ENCODE assay signal across 30 cellular contexts in the genomic region with DNA sequence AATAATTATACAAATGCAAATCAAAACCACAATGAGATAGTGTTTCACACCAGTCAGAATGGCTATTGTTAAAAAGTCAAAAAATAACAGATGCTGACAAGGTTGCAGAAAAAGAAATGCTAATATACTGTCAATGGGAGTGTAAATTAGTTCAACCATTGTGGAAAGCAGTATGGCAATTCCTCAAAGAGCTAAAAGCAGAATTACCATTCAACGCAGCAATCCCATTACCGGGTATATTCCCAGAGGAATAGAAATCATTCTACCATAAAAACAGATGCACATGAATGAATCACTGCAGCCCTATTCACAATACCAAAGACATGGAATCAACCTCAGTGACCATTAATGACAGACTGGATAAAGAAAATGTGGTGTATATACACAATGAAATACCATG.
"Had no signal": no experiment of that assay in that cellular context is flagged by ENCODE, and none has a peak within 500 bp of the region (broad histone marks: within the 10 kb centered on the region; RNA-seq: fewer than 3 reads in every experiment).

No MANE protein-coding gene starts in this region.

- DNase-seq: activated B cell treated with CpG ODN at 0.5 μM for 24 hours; activated CD4-positive, alpha-beta memory T cell treated with anti-CD3 and anti-CD28 coated beads for 36 hours; activated CD4-positive, alpha-beta T cell treated with anti-CD3 and anti-CD28 coated beads for 4 hours; activated CD4-positive, alpha-beta T cell treated with anti-CD3 and anti-CD28 coated beads, Interleukin-2, amount 10 ng/mL, durations not matched to agents 24 days and 14 days; activated CD4-positive, alpha-beta T cell treated with anti-CD3 and anti-CD28 coated beads, Interleukin-2, amount 50 U/mL, for 1 hour; activated CD4-positive, alpha-beta T cell treated with anti-CD3 and anti-CD28 coated beads, Interleukin-2, amount 50 U/mL, for 4 hours; activated CD4-positive, CD25-positive, alpha-beta regulatory T cell treated with anti-CD3 and anti-CD28 coated beads, Interleukin-2, amount 50 U/mL, for 72 hours; activated CD8-positive, alpha-beta memory T cell treated with anti-CD3 and anti-CD28 coated beads, Interleukin-2, amount 50 U/mL, for 4 hours; activated CD8-positive, alpha-beta T cell treated with anti-CD3 and anti-CD28 coated beads for 36 hours; activated effector memory CD4-positive, alpha-beta T cell treated with anti-CD3 and anti-CD28 coated beads, Interleukin-2, amount 50 U/mL, for 16 hours; activated gamma-delta T cell treated with Interleukin-2 at 50 U/mL for 16 hours; activated naive CD4-positive, alpha-beta T cell; activated naive CD4-positive, alpha-beta T cell treated with anti-CD3 and anti-CD28 coated beads for 36 hours; activated naive CD4-positive, alpha-beta T cell treated with anti-CD3 and anti-CD28 coated beads, Interleukin-2, amount 50 U/mL, for 16 hours; activated naive CD8-positive, alpha-beta T cell treated with anti-CD3 and anti-CD28 coated beads for 36 hours; activated T-cell treated with anti-CD3 and anti-CD28 coated beads for 4 hours; activated T-cell treated with anti-CD3 and anti-CD28 coated beads, Interleukin-2, amount 50 U/mL, for 1 hour; activated T-cell treated with anti-CD3 and anti-CD28 coated beads, Interleukin-2, amount 50 U/mL, for 4 hours; activated T-cell treated with anti-CD3 and anti-CD28 coated beads, Interleukin-2, amount 50 U/mL, for 72 hours; adrenal gland; amniotic stem cell; aorta; body of pancreas; brain microvascular endothelial cell; central memory CD4-positive, alpha-beta T cell; T-helper 1 cell; T-helper 2 cell; T-helper 9 cell had no signal

- H3K36me3 ChIP-seq: adrenal gland, brain microvascular endothelial cell, breast epithelium had no signal

- H3K27me3 ChIP-seq: adrenal gland, body of pancreas, brain microvascular endothelial cell, breast epithelium had no signal

- H3K27ac ChIP-seq: adrenal gland, body of pancreas, brain microvascular endothelial cell, breast epithelium, VCaP had no signal

- H3K4me3 ChIP-seq: adrenal gland, body of pancreas, breast epithelium had no signal

- H3K4me1 ChIP-seq: adrenal gland, body of pancreas, breast epithelium had no signal

- H3K9me3 ChIP-seq: adrenal gland, body of pancreas, breast epithelium had no signal
